Comparison of ENCODE assay signal across 1 cellular context in the genomic region with DNA sequence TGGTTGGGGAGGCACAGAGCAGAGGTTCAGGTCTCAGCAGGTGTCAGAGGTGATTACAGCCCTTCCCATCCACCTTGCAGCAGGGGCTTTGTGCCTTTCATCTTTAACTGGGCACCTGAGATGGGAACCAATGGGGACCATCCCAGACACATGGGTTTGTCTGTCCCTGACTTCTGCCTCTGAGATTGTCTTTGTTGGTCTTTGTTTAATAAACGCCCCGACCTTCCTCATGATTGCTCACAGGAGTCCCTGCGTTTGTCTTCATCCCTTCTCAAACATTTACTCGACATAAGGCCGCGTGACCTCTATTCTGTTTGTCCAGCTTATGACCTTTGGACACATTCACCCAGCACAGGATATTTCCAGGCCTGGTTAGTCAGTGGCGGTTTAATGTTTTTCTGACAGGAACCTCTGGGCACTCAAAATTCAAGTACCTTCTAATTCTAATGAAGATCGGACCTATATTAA.
TF ChIP-seq lines count a peak whose summit lies in the region.

No MANE protein-coding gene starts in this region.

TF ChIP-seq in HepG2, 621 proteins besides CTCF, POLR2A, EP300 and RAD21 (continued from another document and continues in another):
- TF ChIP-seq, protein P1, sequence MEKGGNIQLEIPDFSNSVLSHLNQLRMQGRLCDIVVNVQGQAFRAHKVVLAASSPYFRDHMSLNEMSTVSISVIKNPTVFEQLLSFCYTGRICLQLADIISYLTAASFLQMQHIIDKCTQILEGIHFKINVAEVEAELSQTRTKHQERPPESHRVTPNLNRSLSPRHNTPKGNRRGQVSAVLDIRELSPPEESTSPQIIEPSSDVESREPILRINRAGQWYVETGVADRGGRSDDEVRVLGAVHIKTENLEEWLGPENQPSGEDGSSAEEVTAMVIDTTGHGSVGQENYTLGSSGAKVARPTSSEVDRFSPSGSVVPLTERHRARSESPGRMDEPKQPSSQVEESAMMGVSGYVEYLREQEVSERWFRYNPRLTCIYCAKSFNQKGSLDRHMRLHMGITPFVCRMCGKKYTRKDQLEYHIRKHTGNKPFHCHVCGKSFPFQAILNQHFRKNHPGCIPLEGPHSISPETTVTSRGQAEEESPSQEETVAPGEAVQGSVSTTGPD (CRISPR knock-in tag; IDR thresholded peaks at IDR 0.05), result no peak
- TF ChIP-seq ZNF713 (CRISPR knock-in tag; IDR thresholded peaks at IDR 0.05) (no peak), TCF7 (IDR thresholded peaks at IDR 0.05; ENCODE audit: low read depth) (peak; percentile 86), ZNF720 (CRISPR knock-in tag; IDR thresholded peaks at IDR 0.05) (no peak), YY1 (IDR thresholded peaks at IDR 0.05; ENCODE audit: insufficient read depth, insufficient replicate concordance, low read depth, low read length) (no peak), SIN3B (IDR thresholded peaks at IDR 0.05; ENCODE audit: low read length) (no peak), MEIS2 (CRISPR knock-in tag; IDR thresholded peaks at IDR 0.05) (peak; percentile 24; the same call in 1 of the 2 replicates), MTF1 (CRISPR knock-in tag; IDR thresholded peaks at IDR 0.05) (no peak), HNF4G (IDR thresholded peaks at IDR 0.05; ENCODE audit: borderline replicate concordance, low read depth, low read length) (peak; percentile 96), HNF4G (CRISPR knock-in tag; IDR thresholded peaks at IDR 0.05; ENCODE audit: borderline replicate concordance, low read depth) (peak; percentile 93), ISL2 (CRISPR knock-in tag; IDR thresholded peaks at IDR 0.05) (peak; percentile 87), TAF1 (CRISPR knock-in tag; IDR thresholded peaks at IDR 0.05) (no peak), MYNN (CRISPR knock-in tag; IDR thresholded peaks at IDR 0.05; ENCODE audit: low read depth) (no peak), REPIN1 (CRISPR knock-in tag; IDR thresholded peaks at IDR 0.05; ENCODE audit: borderline replicate concordance, low read depth) (peak; percentile 89; the same call in 1 of the 2 replicates), HNRNPLL (IDR thresholded peaks at IDR 0.05; ENCODE audit: low read depth, low read length, poor library complexity, severe bottlenecking) (no peak), NPAS2 (CRISPR knock-in tag; IDR thresholded peaks at IDR 0.05; ENCODE audit: borderline replicate concordance) (no peak), NR2F1 (CRISPR knock-in tag; IDR thresholded peaks at IDR 0.05) (peak; percentile 82 to 87), WIZ (CRISPR knock-in tag; IDR thresholded peaks at IDR 0.05) (no peak), PRPF4 (IDR thresholded peaks at IDR 0.05; ENCODE audit: low read depth, low read length, poor library complexity, severe bottlenecking) (no peak), EED (CRISPR knock-in tag; IDR thresholded peaks at IDR 0.05) (no peak), ZNF101 (CRISPR knock-in tag; IDR thresholded peaks at IDR 0.05; ENCODE audit: borderline replicate concordance, low read depth) (no peak), ZNF251 (CRISPR knock-in tag; IDR thresholded peaks at IDR 0.05) (no peak), ZBTB8A (CRISPR knock-in tag; IDR thresholded peaks at IDR 0.05; ENCODE audit: borderline replicate concordance, low read depth) (no peak), SRSF1 (optimal IDR thresholded peaks at IDR 0.05; ENCODE audit: low read depth, low read length) (no peak), ZNF550 (CRISPR knock-in tag; IDR thresholded peaks at IDR 0.05; ENCODE audit: borderline replicate concordance) (no peak), SMARCE1 (IDR thresholded peaks at IDR 0.05; ENCODE audit: borderline replicate concordance) (no peak), ZNF207 (IDR thresholded peaks at IDR 0.05; ENCODE audit: borderline replicate concordance) (no peak), MAFG (CRISPR knock-in tag; IDR thresholded peaks at IDR 0.05) (no peak), RFX5 (IDR thresholded peaks at IDR 0.05; ENCODE audit: low read depth, low read length) (no peak), TGIF2 (CRISPR knock-in tag; IDR thresholded peaks at IDR 0.05) (peak; percentile 59; the same call in 1 of the 2 replicates), ZNF331 (CRISPR knock-in tag; IDR thresholded peaks at IDR 0.05) (peak; percentile 66; the same call in 1 of the 2 replicates), ZBTB42 (CRISPR knock-in tag; IDR thresholded peaks at IDR 0.05) (no peak), ZZZ3 (CRISPR knock-in tag; IDR thresholded peaks at IDR 0.05; ENCODE audit: borderline replicate concordance) (no peak), CBX1 (IDR thresholded peaks at IDR 0.05; ENCODE audit: low read depth) (no peak), SRF (IDR thresholded peaks at IDR 0.05; ENCODE audit: low read depth, low read length) (0 out of 2 replicates have a peak, but pooled peaks have one; percentile 3), ZSCAN31 (CRISPR knock-in tag; IDR thresholded peaks at IDR 0.05; ENCODE audit: low read depth) (no peak)
- TF ChIP-seq, protein P2, sequence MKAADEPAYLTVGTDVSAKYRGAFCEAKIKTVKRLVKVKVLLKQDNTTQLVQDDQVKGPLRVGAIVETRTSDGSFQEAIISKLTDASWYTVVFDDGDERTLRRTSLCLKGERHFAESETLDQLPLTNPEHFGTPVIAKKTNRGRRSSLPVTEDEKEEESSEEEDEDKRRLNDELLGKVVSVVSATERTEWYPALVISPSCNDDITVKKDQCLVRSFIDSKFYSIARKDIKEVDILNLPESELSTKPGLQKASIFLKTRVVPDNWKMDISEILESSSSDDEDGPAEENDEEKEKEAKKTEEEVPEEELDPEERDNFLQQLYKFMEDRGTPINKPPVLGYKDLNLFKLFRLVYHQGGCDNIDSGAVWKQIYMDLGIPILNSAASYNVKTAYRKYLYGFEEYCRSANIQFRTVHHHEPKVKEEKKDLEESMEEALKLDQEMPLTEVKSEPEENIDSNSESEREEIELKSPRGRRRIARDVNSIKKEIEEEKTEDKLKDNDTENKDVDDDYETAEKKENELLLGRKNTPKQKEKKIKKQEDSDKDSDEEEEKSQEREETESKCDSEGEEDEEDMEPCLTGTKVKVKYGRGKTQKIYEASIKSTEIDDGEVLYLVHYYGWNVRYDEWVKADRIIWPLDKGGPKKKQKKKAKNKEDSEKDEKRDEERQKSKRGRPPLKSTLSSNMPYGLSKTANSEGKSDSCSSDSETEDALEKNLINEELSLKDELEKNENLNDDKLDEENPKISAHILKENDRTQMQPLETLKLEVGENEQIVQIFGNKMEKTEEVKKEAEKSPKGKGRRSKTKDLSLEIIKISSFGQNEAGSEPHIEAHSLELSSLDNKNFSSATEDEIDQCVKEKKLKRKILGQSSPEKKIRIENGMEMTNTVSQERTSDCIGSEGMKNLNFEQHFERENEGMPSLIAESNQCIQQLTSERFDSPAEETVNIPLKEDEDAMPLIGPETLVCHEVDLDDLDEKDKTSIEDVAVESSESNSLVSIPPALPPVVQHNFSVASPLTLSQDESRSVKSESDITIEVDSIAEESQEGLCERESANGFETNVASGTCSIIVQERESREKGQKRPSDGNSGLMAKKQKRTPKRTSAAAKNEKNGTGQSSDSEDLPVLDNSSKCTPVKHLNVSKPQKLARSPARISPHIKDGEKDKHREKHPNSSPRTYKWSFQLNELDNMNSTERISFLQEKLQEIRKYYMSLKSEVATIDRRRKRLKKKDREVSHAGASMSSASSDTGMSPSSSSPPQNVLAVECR (CRISPR knock-in tag; IDR thresholded peaks at IDR 0.05; ENCODE audit: borderline replicate concordance), result peak; percentile 77; the same call in 1 of the 2 replicates
- TF ChIP-seq, protein P3, sequence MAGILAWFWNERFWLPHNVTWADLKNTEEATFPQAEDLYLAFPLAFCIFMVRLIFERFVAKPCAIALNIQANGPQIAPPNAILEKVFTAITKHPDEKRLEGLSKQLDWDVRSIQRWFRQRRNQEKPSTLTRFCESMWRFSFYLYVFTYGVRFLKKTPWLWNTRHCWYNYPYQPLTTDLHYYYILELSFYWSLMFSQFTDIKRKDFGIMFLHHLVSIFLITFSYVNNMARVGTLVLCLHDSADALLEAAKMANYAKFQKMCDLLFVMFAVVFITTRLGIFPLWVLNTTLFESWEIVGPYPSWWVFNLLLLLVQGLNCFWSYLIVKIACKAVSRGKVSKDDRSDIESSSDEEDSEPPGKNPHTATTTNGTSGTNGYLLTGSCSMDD (CRISPR knock-in tag; IDR thresholded peaks at IDR 0.05), result no peak
- TF ChIP-seq, protein P4, sequence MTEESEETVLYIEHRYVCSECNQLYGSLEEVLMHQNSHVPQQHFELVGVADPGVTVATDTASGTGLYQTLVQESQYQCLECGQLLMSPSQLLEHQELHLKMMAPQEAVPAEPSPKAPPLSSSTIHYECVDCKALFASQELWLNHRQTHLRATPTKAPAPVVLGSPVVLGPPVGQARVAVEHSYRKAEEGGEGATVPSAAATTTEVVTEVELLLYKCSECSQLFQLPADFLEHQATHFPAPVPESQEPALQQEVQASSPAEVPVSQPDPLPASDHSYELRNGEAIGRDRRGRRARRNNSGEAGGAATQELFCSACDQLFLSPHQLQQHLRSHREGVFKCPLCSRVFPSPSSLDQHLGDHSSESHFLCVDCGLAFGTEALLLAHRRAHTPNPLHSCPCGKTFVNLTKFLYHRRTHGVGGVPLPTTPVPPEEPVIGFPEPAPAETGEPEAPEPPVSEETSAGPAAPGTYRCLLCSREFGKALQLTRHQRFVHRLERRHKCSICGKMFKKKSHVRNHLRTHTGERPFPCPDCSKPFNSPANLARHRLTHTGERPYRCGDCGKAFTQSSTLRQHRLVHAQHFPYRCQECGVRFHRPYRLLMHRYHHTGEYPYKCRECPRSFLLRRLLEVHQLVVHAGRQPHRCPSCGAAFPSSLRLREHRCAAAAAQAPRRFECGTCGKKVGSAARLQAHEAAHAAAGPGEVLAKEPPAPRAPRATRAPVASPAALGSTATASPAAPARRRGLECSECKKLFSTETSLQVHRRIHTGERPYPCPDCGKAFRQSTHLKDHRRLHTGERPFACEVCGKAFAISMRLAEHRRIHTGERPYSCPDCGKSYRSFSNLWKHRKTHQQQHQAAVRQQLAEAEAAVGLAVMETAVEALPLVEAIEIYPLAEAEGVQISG (CRISPR knock-in tag; IDR thresholded peaks at IDR 0.05), result peak; percentile 49
- TF ChIP-seq, protein P5, sequence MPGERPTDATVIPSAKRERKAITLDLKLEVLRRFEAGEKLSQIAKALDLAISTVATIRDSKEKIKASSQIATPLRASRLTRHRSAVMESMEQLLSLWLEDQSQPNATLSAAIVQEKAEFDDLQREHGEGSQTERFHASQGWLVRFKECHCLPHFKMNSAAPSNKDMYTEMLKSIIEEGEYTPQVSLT (CRISPR knock-in tag; IDR thresholded peaks at IDR 0.05; ENCODE audit: borderline replicate concordance, low read depth), result no peak
- TF ChIP-seq, protein P6, sequence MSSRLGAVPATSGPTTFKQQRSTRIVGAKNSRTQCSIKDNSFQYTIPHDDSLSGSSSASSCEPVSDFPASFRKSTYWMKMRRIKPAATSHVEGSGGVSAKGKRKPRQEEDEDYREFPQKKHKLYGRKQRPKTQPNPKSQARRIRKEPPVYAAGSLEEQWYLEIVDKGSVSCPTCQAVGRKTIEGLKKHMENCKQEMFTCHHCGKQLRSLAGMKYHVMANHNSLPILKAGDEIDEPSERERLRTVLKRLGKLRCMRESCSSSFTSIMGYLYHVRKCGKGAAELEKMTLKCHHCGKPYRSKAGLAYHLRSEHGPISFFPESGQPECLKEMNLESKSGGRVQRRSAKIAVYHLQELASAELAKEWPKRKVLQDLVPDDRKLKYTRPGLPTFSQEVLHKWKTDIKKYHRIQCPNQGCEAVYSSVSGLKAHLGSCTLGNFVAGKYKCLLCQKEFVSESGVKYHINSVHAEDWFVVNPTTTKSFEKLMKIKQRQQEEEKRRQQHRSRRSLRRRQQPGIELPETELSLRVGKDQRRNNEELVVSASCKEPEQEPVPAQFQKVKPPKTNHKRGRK (CRISPR knock-in tag; IDR thresholded peaks at IDR 0.05), result no peak
- TF ChIP-seq, protein P7, sequence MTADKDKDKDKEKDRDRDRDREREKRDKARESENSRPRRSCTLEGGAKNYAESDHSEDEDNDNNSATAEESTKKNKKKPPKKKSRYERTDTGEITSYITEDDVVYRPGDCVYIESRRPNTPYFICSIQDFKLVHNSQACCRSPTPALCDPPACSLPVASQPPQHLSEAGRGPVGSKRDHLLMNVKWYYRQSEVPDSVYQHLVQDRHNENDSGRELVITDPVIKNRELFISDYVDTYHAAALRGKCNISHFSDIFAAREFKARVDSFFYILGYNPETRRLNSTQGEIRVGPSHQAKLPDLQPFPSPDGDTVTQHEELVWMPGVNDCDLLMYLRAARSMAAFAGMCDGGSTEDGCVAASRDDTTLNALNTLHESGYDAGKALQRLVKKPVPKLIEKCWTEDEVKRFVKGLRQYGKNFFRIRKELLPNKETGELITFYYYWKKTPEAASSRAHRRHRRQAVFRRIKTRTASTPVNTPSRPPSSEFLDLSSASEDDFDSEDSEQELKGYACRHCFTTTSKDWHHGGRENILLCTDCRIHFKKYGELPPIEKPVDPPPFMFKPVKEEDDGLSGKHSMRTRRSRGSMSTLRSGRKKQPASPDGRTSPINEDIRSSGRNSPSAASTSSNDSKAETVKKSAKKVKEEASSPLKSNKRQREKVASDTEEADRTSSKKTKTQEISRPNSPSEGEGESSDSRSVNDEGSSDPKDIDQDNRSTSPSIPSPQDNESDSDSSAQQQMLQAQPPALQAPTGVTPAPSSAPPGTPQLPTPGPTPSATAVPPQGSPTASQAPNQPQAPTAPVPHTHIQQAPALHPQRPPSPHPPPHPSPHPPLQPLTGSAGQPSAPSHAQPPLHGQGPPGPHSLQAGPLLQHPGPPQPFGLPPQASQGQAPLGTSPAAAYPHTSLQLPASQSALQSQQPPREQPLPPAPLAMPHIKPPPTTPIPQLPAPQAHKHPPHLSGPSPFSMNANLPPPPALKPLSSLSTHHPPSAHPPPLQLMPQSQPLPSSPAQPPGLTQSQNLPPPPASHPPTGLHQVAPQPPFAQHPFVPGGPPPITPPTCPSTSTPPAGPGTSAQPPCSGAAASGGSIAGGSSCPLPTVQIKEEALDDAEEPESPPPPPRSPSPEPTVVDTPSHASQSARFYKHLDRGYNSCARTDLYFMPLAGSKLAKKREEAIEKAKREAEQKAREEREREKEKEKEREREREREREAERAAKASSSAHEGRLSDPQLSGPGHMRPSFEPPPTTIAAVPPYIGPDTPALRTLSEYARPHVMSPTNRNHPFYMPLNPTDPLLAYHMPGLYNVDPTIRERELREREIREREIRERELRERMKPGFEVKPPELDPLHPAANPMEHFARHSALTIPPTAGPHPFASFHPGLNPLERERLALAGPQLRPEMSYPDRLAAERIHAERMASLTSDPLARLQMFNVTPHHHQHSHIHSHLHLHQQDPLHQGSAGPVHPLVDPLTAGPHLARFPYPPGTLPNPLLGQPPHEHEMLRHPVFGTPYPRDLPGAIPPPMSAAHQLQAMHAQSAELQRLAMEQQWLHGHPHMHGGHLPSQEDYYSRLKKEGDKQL (CRISPR knock-in tag; IDR thresholded peaks at IDR 0.05; ENCODE audit: low read depth), result peak; percentile 90
